ENCODE assay signal across 10 cellular contexts in genomic region chr7:35695987-35696386, GRCh38. TPM values are rescaled to one million over a fixed set of nuclear protein-coding genes. Genes with fewer than 3 reads are reported as not detected.
DNase-seq lines count a peak whose midpoint lies in the region; ATAC-seq lines count a peak whose summit lies in the region.
"Had no signal": no experiment of that assay in that cellular context is flagged by ENCODE, and none has a peak within 500 bp of the region (broad histone marks: within the 10 kb centered on the region; RNA-seq: fewer than 3 reads in every experiment).

No MANE protein-coding gene starts in this region.

- H3K9me3 Mint-ChIP-seq in activated CD4-positive, alpha-beta memory T cell treated with anti-CD3 and anti-CD28 coated beads for 36 hours, result no peaks in the 10 kb centered on the region
- H3K9me3 Mint-ChIP-seq in stimulated activated memory B cell treated with anti-CD40 and anti-IgM and Interleukin-4, amounts not matched to agents 10 μg/mL and 1 μg/mL and 100 μg/mL, for 72 hours, result no peaks in the 10 kb centered on the region

- peaks cover 8% of the 10 kb centered on the region for H3K36me3 Mint-ChIP-seq in activated CD4-positive, alpha-beta memory T cell treated with anti-CD3 and anti-CD28 coated beads for 36 hours
- H3K36me3 Mint-ChIP-seq in stimulated activated memory B cell treated with anti-CD40 and anti-IgM and Interleukin-4, amounts not matched to agents 10 μg/mL and 1 μg/mL and 100 μg/mL, for 72 hours, result peaks cover 8% of the 10 kb centered on the region

- DNase-seq in DMS 273 (lab: John Stamatoyannopoulos, UW; ENCODE audit: unreplicated experiment), result peak; percentile 44
- DNase-seq in DMS 273 treated with DMSO at 0.1 percent for 48 hours (lab: John Stamatoyannopoulos, UW), result no peak
- no peak for DNase-seq in activated CD4-positive, alpha-beta memory T cell treated with anti-CD3 and anti-CD28 coated beads for 36 hours
- DNase-seq in NCI-H446 (lab: John Stamatoyannopoulos, UW), result no peak
- DNase-seq in posterior cingulate gyrus, result no peak
- DNase-seq: aorta, NCI-H2171 had no signal

- H3K27ac Mint-ChIP-seq in activated CD4-positive, alpha-beta memory T cell treated with anti-CD3 and anti-CD28 coated beads for 36 hours, result peak overlapping the region; percentile 98
- peak overlapping the region; percentile 94 for H3K27ac Mint-ChIP-seq in stimulated activated memory B cell treated with anti-CD40 and anti-IgM and Interleukin-4, amounts not matched to agents 10 μg/mL and 1 μg/mL and 100 μg/mL, for 72 hours

- H3K4me3 ChIP-seq in iPS-11a (ENCODE audit: low read depth, low read length), result peak overlapping the region; percentile 81

- intact Hi-C loops in activated CD4-positive, alpha-beta memory T cell treated with anti-CD3 and anti-CD28 coated beads for 36 hours (cut with micrococcal nuclease), result loop anchor here (1.0 to 10.0 kb wide), 6 partner anchors 13 to 1749 kb away; partner anchors contain the start of genes DPY19L1, ELMO1 and SEPTIN7
- intact Hi-C loops in posterior cingulate gyrus (cut with DNase I), result no loop called here

- H3K27me3 Mint-ChIP-seq in activated CD4-positive, alpha-beta memory T cell treated with anti-CD3 and anti-CD28 coated beads for 36 hours, result no peaks in the 10 kb centered on the region
- H3K27me3 Mint-ChIP-seq in stimulated activated memory B cell treated with anti-CD40 and anti-IgM and Interleukin-4, amounts not matched to agents 10 μg/mL and 1 μg/mL and 100 μg/mL, for 72 hours, result no peaks in the 10 kb centered on the region

- H3K4me1 Mint-ChIP-seq in activated CD4-positive, alpha-beta memory T cell treated with anti-CD3 and anti-CD28 coated beads for 36 hours (ENCODE audit: low read depth), result peaks cover 49% of the 10 kb centered on the region
- peaks cover 51% of the 10 kb centered on the region for H3K4me1 Mint-ChIP-seq in stimulated activated memory B cell treated with anti-CD40 and anti-IgM and Interleukin-4, amounts not matched to agents 10 μg/mL and 1 μg/mL and 100 μg/mL, for 72 hours

- CTCF ChIA-PET in activated CD4-positive, alpha-beta memory T cell treated with anti-CD3 and anti-CD28 coated beads for 36 hours (lab: Charles Lee), result interaction anchor here (0.7 to 3.8 kb wide), 7 partner anchors 14 to 696 kb away, joined by 3 to 26 read pairs (median 3); partner anchors contain the start of gene SEPTIN7

- peak overlapping the region; percentile 93 for H3K4me3 Mint-ChIP-seq in activated CD4-positive, alpha-beta memory T cell treated with anti-CD3 and anti-CD28 coated beads for 36 hours
- peak overlapping the region; percentile 99 for H3K4me3 Mint-ChIP-seq in stimulated activated memory B cell treated with anti-CD40 and anti-IgM and Interleukin-4, amounts not matched to agents 10 μg/mL and 1 μg/mL and 100 μg/mL, for 72 hours

- POLR2A ChIA-PET in activated CD4-positive, alpha-beta memory T cell treated with anti-CD3 and anti-CD28 coated beads for 36 hours (lab: Charles Lee), result interaction anchor here (0.9 to 5.3 kb wide), 6 partner anchors 17 to 124 kb away, joined by 3 to 70 read pairs (median 4); partner anchors contain the start of gene SEPTIN7

- no peak for ATAC-seq in stimulated activated memory B cell treated with anti-CD40 and anti-IgM and Interleukin-4, amounts not matched to agents 10 μg/mL and 1 μg/mL and 100 μg/mL, for 72 hours
- no peak for ATAC-seq in HG03175 (IDR thresholded peaks at IDR 0.05; ENCODE audit: unreplicated experiment)

RNA-seq across cellular contexts. Expression of gene HERPUD2, which starts 1.1 kb away (rescaled TPM):
- 10 to 100 TPM; 26.2 to 29.6 TPM for total RNA-seq in activated CD4-positive, alpha-beta memory T cell treated with anti-CD3 and anti-CD28 coated beads for 36 hours
